In the genomic region with DNA sequence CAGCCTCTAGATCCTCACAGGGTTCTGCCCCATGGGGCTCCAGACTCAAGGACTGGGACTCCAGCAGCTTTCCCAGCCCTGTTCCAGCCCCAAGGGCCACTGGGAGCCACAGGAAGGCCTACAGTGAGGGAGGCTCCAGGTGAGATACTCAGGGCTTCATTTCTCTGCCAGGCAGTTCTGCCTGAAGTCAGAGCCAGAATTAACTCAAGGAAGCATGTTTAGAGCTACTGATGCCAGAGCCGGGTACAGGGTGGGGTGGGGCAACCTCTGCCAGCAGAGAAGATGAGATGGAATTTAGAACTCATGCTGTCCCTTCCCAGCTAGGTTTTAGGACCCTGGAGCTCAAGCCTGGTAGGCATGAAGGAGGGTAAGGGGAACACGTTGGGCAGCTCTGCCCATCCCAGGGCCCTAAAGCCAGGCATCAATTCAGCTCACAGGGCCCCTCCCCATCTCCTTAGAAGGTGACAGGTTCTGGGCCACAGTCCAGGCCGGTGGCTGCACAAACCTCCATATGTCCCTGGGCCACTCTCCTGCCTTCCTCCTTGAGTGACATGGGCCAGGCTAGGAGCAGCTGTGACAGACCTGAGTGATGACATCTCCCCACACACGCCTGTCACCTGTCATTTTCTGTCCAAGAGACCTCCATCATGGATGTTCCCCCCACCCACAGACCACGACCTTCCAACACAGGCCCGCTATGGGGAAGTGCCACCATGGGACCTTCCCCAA, we compare ENCODE assay signal across 2 cellular contexts.
A peak's percentile ranks its signal among the peaks of the same experiment; 100 is the strongest.
TF ChIP-seq lines count a peak whose summit lies in the region.

No MANE protein-coding gene starts in this region.

TF ChIP-seq in K562, 482 proteins besides CTCF, POLR2A, EP300 and RAD21:
- no peak for TF ChIP-seq RB1 (IDR thresholded peaks at IDR 0.05; ENCODE audit: low read depth)
- peak; percentile 58 for TF ChIP-seq PKNOX1 (IDR thresholded peaks at IDR 0.05)
- TF ChIP-seq SNIP1 (IDR thresholded peaks at IDR 0.05; ENCODE audit: low read depth), result no peak
- no peak for TF ChIP-seq SUPT5H (IDR thresholded peaks at IDR 0.05)
TF ChIP-seq in K562: peak in this region for 1.

TF ChIP-seq in GM12891, 5 proteins besides CTCF, POLR2A, EP300 and RAD21:
- TF ChIP-seq POLR2AphosphoS5 (IDR thresholded peaks at IDR 0.05; ENCODE audit: low read depth, low read length), result no peak
- TF ChIP-seq PAX5 (IDR thresholded peaks at IDR 0.05; ENCODE audit: insufficient read depth, low read length, severe bottlenecking), result no peak
- TF ChIP-seq SPI1 (IDR thresholded peaks at IDR 0.05; ENCODE audit: low read depth, low read length), result no peak
- TF ChIP-seq POU2F2 (IDR thresholded peaks at IDR 0.05; ENCODE audit: low read depth, low read length), result no peak
- no peak for TF ChIP-seq TAF1 (IDR thresholded peaks at IDR 0.05; ENCODE audit: low read depth, low read length)
